ENCODE assay signal across 34 cellular contexts in the genomic region with DNA sequence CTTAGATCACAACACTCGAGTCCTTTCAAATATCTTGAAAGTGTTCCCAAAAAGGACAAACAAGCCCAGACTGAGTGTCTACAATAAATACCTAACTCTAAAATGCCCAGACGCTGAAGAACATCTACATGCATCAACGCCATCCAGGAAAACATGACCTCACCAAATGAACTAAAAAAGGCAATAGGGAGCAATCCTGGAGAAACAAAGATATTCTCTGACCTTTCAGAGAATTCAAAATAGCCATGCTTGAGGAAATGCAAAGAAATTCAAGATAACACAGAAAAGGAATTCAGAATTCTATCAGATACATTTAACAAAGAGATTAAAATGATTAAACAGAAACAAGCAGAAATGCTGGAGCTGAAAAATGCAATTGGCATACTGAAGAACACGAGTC.
"Had no signal": no experiment of that assay in that cellular context is flagged by ENCODE, and none has a peak within 500 bp of the region (broad histone marks: within the 10 kb centered on the region; RNA-seq: fewer than 3 reads in every experiment).

No MANE protein-coding gene starts in this region.

- H3K27me3 ChIP-seq: ascending aorta, body of pancreas, brain microvascular endothelial cell, breast epithelium had no signal

- H3K9me3 Mint-ChIP-seq: activated B cell treated with CpG ODN at 0.5 μM for 24 hours; activated CD4-positive, alpha-beta memory T cell treated with anti-CD3 and anti-CD28 coated beads for 36 hours; activated CD4-positive, alpha-beta T cell treated with anti-CD3 and anti-CD28 coated beads, Interleukin-2, amount 10 ng/mL, durations not matched to agents 24 days and 14 days; activated CD8-positive, alpha-beta T cell treated with anti-CD3 and anti-CD28 coated beads for 36 hours; activated naive CD4-positive, alpha-beta T cell treated with anti-CD3 and anti-CD28 coated beads for 36 hours; activated naive CD4-positive, alpha-beta T cell treated with anti-CD3 and anti-CD28 coated beads, Interleukin-2, amount 50 U/mL, for 72 hours; activated naive CD8-positive, alpha-beta T cell treated with anti-CD3 and anti-CD28 coated beads for 36 hours; activated T-cell treated with anti-CD3 and anti-CD28 coated beads, Interleukin-2, amount 50 U/mL, for 4 hours; activated T-cell treated with anti-CD3 and anti-CD28 coated beads, Interleukin-2, amount 50 U/mL, for 72 hours; activated T-helper 1 cell treated with anti-CD3 and anti-CD28 coated beads, Interleukin-12 subunit alpha, Interleukin-12 subunit beta, Interleukin-2, Interleukin-4 antibody, amounts not matched to agents 30 ng/mL and 10 ng/mL and 1 ng/mL, durations not matched to agents 14 hours and 24 hours and 36 hours; activated T-helper 17 cell treated with anti-CD3 and anti-CD28 coated beads, Interleukin-2, amount 50 U/mL, for 72 hours; T-helper 1 cell treated with Interleukin-12 subunit alpha and Interleukin-12 subunit beta and Interleukin-4 antibody, amounts not matched to agents 30 μg/mL and 1 μg/mL, for 36 hours; T-helper 2 cell treated with Interferon-gamma antibody and Interleukin-4, amounts not matched to agents 5 μg/mL and 100 μg/mL, for 36 hours had no signal

- H3K36me3 ChIP-seq: breast epithelium had no signal

- DNase-seq: activated B cell treated with CpG ODN at 0.5 μM for 24 hours; activated CD4-positive, alpha-beta memory T cell treated with anti-CD3 and anti-CD28 coated beads for 36 hours; activated CD4-positive, alpha-beta T cell treated with anti-CD3 and anti-CD28 coated beads for 4 hours; activated CD4-positive, alpha-beta T cell treated with anti-CD3 and anti-CD28 coated beads, Interleukin-2, amount 10 ng/mL, durations not matched to agents 24 days and 14 days; activated CD4-positive, alpha-beta T cell treated with anti-CD3 and anti-CD28 coated beads, Interleukin-2, amount 50 U/mL, for 1 hour; activated CD4-positive, alpha-beta T cell treated with anti-CD3 and anti-CD28 coated beads, Interleukin-2, amount 50 U/mL, for 4 hours; activated CD4-positive, CD25-positive, alpha-beta regulatory T cell treated with anti-CD3 and anti-CD28 coated beads, Interleukin-2, amount 50 U/mL, for 72 hours; activated CD8-positive, alpha-beta memory T cell treated with anti-CD3 and anti-CD28 coated beads, Interleukin-2, amount 50 U/mL, for 4 hours; activated CD8-positive, alpha-beta T cell treated with anti-CD3 and anti-CD28 coated beads for 36 hours; activated effector memory CD4-positive, alpha-beta T cell treated with anti-CD3 and anti-CD28 coated beads, Interleukin-2, amount 50 U/mL, for 16 hours; activated gamma-delta T cell treated with Interleukin-2 at 50 U/mL for 16 hours; activated naive CD4-positive, alpha-beta T cell; activated naive CD4-positive, alpha-beta T cell treated with anti-CD3 and anti-CD28 coated beads for 36 hours; activated naive CD4-positive, alpha-beta T cell treated with anti-CD3 and anti-CD28 coated beads, Interleukin-2, amount 50 U/mL, for 16 hours; activated naive CD8-positive, alpha-beta T cell treated with anti-CD3 and anti-CD28 coated beads for 36 hours; activated T-cell treated with anti-CD3 and anti-CD28 coated beads for 4 hours; activated T-cell treated with anti-CD3 and anti-CD28 coated beads, Interleukin-2, amount 50 U/mL, for 1 hour; activated T-cell treated with anti-CD3 and anti-CD28 coated beads, Interleukin-2, amount 50 U/mL, for 4 hours; activated T-cell treated with anti-CD3 and anti-CD28 coated beads, Interleukin-2, amount 50 U/mL, for 72 hours; amygdala; anterior cingulate cortex; body of pancreas; brain microvascular endothelial cell; central memory CD4-positive, alpha-beta T cell; T-helper 1 cell; T-helper 2 cell; T-helper 9 cell had no signal

- H3K4me3 Mint-ChIP-seq: activated B cell treated with CpG ODN at 0.5 μM for 24 hours; activated CD4-positive, alpha-beta memory T cell treated with anti-CD3 and anti-CD28 coated beads for 36 hours; activated CD4-positive, alpha-beta T cell treated with anti-CD3 and anti-CD28 coated beads, Interleukin-2, amount 10 ng/mL, durations not matched to agents 24 days and 14 days; activated CD8-positive, alpha-beta T cell treated with anti-CD3 and anti-CD28 coated beads for 36 hours; activated naive CD4-positive, alpha-beta T cell treated with anti-CD3 and anti-CD28 coated beads for 36 hours; activated naive CD8-positive, alpha-beta T cell treated with anti-CD3 and anti-CD28 coated beads for 36 hours; activated T-cell treated with anti-CD3 and anti-CD28 coated beads, Interleukin-2, amount 50 U/mL, for 4 hours; activated T-cell treated with anti-CD3 and anti-CD28 coated beads, Interleukin-2, amount 50 U/mL, for 72 hours; activated T-helper 1 cell treated with anti-CD3 and anti-CD28 coated beads, Interleukin-12 subunit alpha, Interleukin-12 subunit beta, Interleukin-2, Interleukin-4 antibody, amounts not matched to agents 30 ng/mL and 10 ng/mL and 1 ng/mL, durations not matched to agents 14 hours and 24 hours and 36 hours; activated T-helper 17 cell treated with anti-CD3 and anti-CD28 coated beads, Interleukin-2, amount 50 U/mL, for 72 hours; T-helper 1 cell treated with Interleukin-12 subunit alpha and Interleukin-12 subunit beta and Interleukin-4 antibody, amounts not matched to agents 30 μg/mL and 1 μg/mL, for 36 hours; T-helper 2 cell treated with Interferon-gamma antibody and Interleukin-4, amounts not matched to agents 5 μg/mL and 100 μg/mL, for 36 hours had no signal

- H3K4me3 ChIP-seq: ascending aorta, body of pancreas, breast epithelium had no signal

- ATAC-seq: activated CD8-positive, alpha-beta T cell treated with anti-CD3 and anti-CD28 coated beads for 36 hours; activated naive CD4-positive, alpha-beta T cell treated with anti-CD3 and anti-CD28 coated beads, Interleukin-2, amount 50 U/mL, for 72 hours; activated T-cell treated with anti-CD3 and anti-CD28 coated beads, Interleukin-2, amount 50 U/mL, for 4 hours; activated T-cell treated with anti-CD3 and anti-CD28 coated beads, Interleukin-2, amount 50 U/mL, for 72 hours; activated T-helper 17 cell treated with anti-CD3 and anti-CD28 coated beads, Interleukin-2, amount 50 U/mL, for 72 hours; body of pancreas had no signal

- H3K4me1 ChIP-seq: ascending aorta, body of pancreas, breast epithelium had no signal

- H3K9me3 ChIP-seq: ascending aorta, body of pancreas, breast epithelium had no signal

- H3K27ac Mint-ChIP-seq: activated B cell treated with CpG ODN at 0.5 μM for 24 hours; activated CD4-positive, alpha-beta memory T cell treated with anti-CD3 and anti-CD28 coated beads for 36 hours; activated CD4-positive, alpha-beta T cell treated with anti-CD3 and anti-CD28 coated beads, Interleukin-2, amount 10 ng/mL, durations not matched to agents 24 days and 14 days; activated CD8-positive, alpha-beta T cell treated with anti-CD3 and anti-CD28 coated beads for 36 hours; activated naive CD4-positive, alpha-beta T cell treated with anti-CD3 and anti-CD28 coated beads for 36 hours; activated naive CD4-positive, alpha-beta T cell treated with anti-CD3 and anti-CD28 coated beads, Interleukin-2, amount 50 U/mL, for 72 hours; activated naive CD8-positive, alpha-beta T cell treated with anti-CD3 and anti-CD28 coated beads for 36 hours; activated T-helper 1 cell treated with anti-CD3 and anti-CD28 coated beads, Interleukin-12 subunit alpha, Interleukin-12 subunit beta, Interleukin-2, Interleukin-4 antibody, amounts not matched to agents 30 ng/mL and 10 ng/mL and 1 ng/mL, durations not matched to agents 14 hours and 24 hours and 36 hours; activated T-helper 17 cell treated with anti-CD3 and anti-CD28 coated beads, Interleukin-2, amount 50 U/mL, for 72 hours; T-helper 1 cell treated with Interleukin-12 subunit alpha and Interleukin-12 subunit beta and Interleukin-4 antibody, amounts not matched to agents 30 μg/mL and 1 μg/mL, for 36 hours; T-helper 2 cell treated with Interferon-gamma antibody and Interleukin-4, amounts not matched to agents 5 μg/mL and 100 μg/mL, for 36 hours had no signal

- H3K4me1 Mint-ChIP-seq: activated B cell treated with CpG ODN at 0.5 μM for 24 hours; activated T-helper 17 cell treated with anti-CD3 and anti-CD28 coated beads, Interleukin-2, amount 50 U/mL, for 72 hours had no signal
